Comparison of ENCODE assay signal across 20 cellular contexts in genomic region chr22:37336474-37337028, GRCh38.
"Had no signal": no experiment of that assay in that cellular context is flagged by ENCODE, and none has a peak within 500 bp of the region (broad histone marks: within the 10 kb centered on the region; RNA-seq: fewer than 3 reads in every experiment).

No MANE protein-coding gene starts in this region.

- H3K4me3 Mint-ChIP-seq: activated CD8-positive, alpha-beta T cell treated with anti-CD3 and anti-CD28 coated beads for 36 hours; activated naive CD4-positive, alpha-beta T cell treated with anti-CD3 and anti-CD28 coated beads, Interleukin-2, amount 50 U/mL, for 24 hours; activated T-cell treated with anti-CD3 and anti-CD28 coated beads, Interleukin-2, amount 50 U/mL, for 4 hours; natural killer cell treated with Interleukin-12 subunit alpha and Interleukin-12 subunit beta and Interleukin-15 and Interleukin-18, amount 100 ng/mL, for 72 hours; T-helper 1 cell treated with Interleukin-12 subunit alpha and Interleukin-12 subunit beta and Interleukin-4 antibody, amounts not matched to agents 30 μg/mL and 1 μg/mL, for 36 hours had no signal

- H3K36me3 ChIP-seq: esophagus squamous epithelium, left ventricle myocardium inferior, prostate gland, thoracic aorta, WERI-Rb-1 had no signal

- H3K4me1 ChIP-seq: prostate gland had no signal

- DNase-seq: activated CD4-positive, alpha-beta T cell treated with anti-CD3 and anti-CD28 coated beads for 4 hours; activated CD8-positive, alpha-beta T cell treated with anti-CD3 and anti-CD28 coated beads for 36 hours; activated effector memory CD4-positive, alpha-beta T cell treated with Interleukin-2 at 50 U/mL for 16 hours; activated T-cell treated with anti-CD3 and anti-CD28 coated beads, Interleukin-2, amount 50 U/mL, for 4 hours; body of pancreas; central memory CD4-positive, alpha-beta T cell; esophagus squamous epithelium; hippocampal formation; left ventricle myocardium inferior; occipital lobe; right cardiac atrium had no signal

- H3K36me3 Mint-ChIP-seq: activated naive CD4-positive, alpha-beta T cell treated with anti-CD3 and anti-CD28 coated beads, Interleukin-2, amount 50 U/mL, for 24 hours; natural killer cell treated with Interleukin-12 subunit alpha and Interleukin-12 subunit beta and Interleukin-15 and Interleukin-18, amount 100 ng/mL, for 72 hours had no signal

- H3K27ac Mint-ChIP-seq: activated CD8-positive, alpha-beta T cell treated with anti-CD3 and anti-CD28 coated beads for 36 hours; activated naive CD4-positive, alpha-beta T cell treated with anti-CD3 and anti-CD28 coated beads, Interleukin-2, amount 50 U/mL, for 24 hours; natural killer cell treated with Interleukin-12 subunit alpha and Interleukin-12 subunit beta and Interleukin-15 and Interleukin-18, amount 100 ng/mL, for 72 hours; T-helper 1 cell treated with Interleukin-12 subunit alpha and Interleukin-12 subunit beta and Interleukin-4 antibody, amounts not matched to agents 30 μg/mL and 1 μg/mL, for 36 hours had no signal

- H3K4me3 ChIP-seq: body of pancreas, coronary artery, esophagus squamous epithelium, left ventricle myocardium inferior, prostate gland, skin epidermis, thoracic aorta had no signal

- ATAC-seq: activated CD8-positive, alpha-beta T cell treated with anti-CD3 and anti-CD28 coated beads for 36 hours; activated T-cell treated with anti-CD3 and anti-CD28 coated beads, Interleukin-2, amount 50 U/mL, for 4 hours; body of pancreas; right cardiac atrium had no signal

- FAIRE-seq: keratinocyte had no signal

- H3K27ac ChIP-seq: body of pancreas, coronary artery, esophagus squamous epithelium, left ventricle myocardium inferior, prostate gland, skin epidermis, thoracic aorta, WERI-Rb-1 had no signal

- H3K9me3 ChIP-seq: body of pancreas, esophagus squamous epithelium, left ventricle myocardium inferior, prostate gland, thoracic aorta had no signal

- H3K9me3 Mint-ChIP-seq: activated CD8-positive, alpha-beta T cell treated with anti-CD3 and anti-CD28 coated beads for 36 hours; activated naive CD4-positive, alpha-beta T cell treated with anti-CD3 and anti-CD28 coated beads, Interleukin-2, amount 50 U/mL, for 24 hours; activated T-cell treated with anti-CD3 and anti-CD28 coated beads, Interleukin-2, amount 50 U/mL, for 4 hours; natural killer cell treated with Interleukin-12 subunit alpha and Interleukin-12 subunit beta and Interleukin-15 and Interleukin-18, amount 100 ng/mL, for 72 hours; T-helper 1 cell treated with Interleukin-12 subunit alpha and Interleukin-12 subunit beta and Interleukin-4 antibody, amounts not matched to agents 30 μg/mL and 1 μg/mL, for 36 hours had no signal
